ENCODE assay signal across 8 cellular contexts in the genomic region with DNA sequence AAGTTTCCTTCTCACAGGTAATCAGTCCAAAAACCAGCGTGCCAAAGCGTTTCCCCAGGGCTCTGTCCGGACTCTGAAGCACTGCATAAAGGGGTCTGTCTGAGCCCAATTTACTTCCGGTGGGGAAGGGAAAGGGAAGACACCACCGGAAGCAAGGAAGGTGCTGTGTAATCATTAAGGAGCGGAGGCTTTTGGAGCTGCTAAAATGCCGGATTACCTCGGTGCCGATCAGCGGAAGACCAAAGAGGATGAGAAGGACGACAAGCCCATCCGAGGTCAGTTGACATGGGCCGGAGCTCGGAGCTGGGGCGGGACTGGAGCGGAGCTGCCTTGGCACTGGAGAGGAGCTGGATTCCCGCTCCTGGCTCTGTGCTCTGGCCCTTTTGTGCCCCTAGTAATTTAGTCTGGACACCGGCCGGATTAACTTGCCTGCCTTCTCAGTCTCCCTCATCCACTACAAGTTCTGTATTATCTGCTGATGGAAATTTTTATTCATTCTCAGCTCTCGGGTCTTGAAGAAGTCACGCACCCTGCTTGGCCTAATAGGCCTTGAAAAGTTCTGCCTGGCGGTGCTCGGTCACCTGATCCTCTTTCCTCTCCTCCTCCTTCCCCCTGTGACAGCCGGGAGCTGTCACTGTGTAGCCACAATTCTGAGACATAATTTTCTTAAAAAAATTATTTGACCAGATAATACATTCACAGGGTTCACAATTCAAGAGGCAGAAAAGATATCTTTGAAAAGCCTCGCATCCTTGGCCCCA. TPM values are rescaled to one million over a fixed set of nuclear protein-coding genes. Genes with fewer than 3 reads are reported as not detected.
DNase-seq lines count a peak whose midpoint lies in the region; ATAC-seq, FAIRE-seq and TF ChIP-seq lines count a peak whose summit lies in the region.

A gene (plus strand): TSS at position 137 of the 761 bp plus-strand sequence. CDS start 69 bp downstream, at position 206.

- H3K9ac ChIP-seq in H1 (replicated peaks in 1 of 4; ENCODE audit: extremely low read depth in 1 of 4, low read depth in 3 of 4, low read length in 3 of 4) (peak within 1 kb of the TSS; percentile 84 to 99 (median 92)), mesenchymal stem cell (ENCODE audit: low read length) (peak within 1 kb of the TSS; percentile 96)

- H2BK120ac ChIP-seq in H1 (replicated peaks; ENCODE audit: low read depth, low read length) (no peak within 1 kb of the TSS), mesenchymal stem cell (ENCODE audit: low read depth, low read length) (no peak within 1 kb of the TSS)

- no peak within 1 kb of the TSS for H2BK20ac ChIP-seq in H1 (ENCODE audit: low read length)

- peak in 1 of 2 experiments; percentile 14; a peak in 1 of 3 replicates for TF ChIP-seq EP300 in H1 (IDR thresholded peaks at IDR 0.05; ENCODE audit: borderline replicate concordance in 1 of 2, low read depth in 2 of 2, low read length in 2 of 2)

- H4K8ac ChIP-seq in H1 (ENCODE audit: extremely low read depth, insufficient read depth, low read length) = 0 out of 2 replicates have a peak within 1 kb of the TSS, but pooled peaks have one; percentile 95
- peak within 1 kb of the TSS; percentile 97 for H4K8ac ChIP-seq in mesenchymal stem cell (ENCODE audit: low read length)

- H3K4me1 ChIP-seq in Caco-2 (peaks cover 25% of the 10 kb centered on the region; the same call in 1 of the 2 replicates), H1 (replicated peaks in 1 of 4; ENCODE audit: control insufficient read depth in 3 of 4, insufficient read depth in 4 of 4, low read length in 3 of 4) (peaks cover 0 to 8% (median 2%) of the 10 kb centered on the region in 4 experiments; a peak in 2 of 7 replicates), mesenchymal stem cell (ENCODE audit: control insufficient read depth, insufficient read depth, low read depth, low read length) (peaks cover 7% of the 10 kb centered on the region)

- peaks cover 32 to 73% of the 10 kb centered on the region in 2 experiments for H3K79me2 ChIP-seq in H1 (ENCODE audit: control insufficient read depth in 1 of 2, insufficient read depth in 2 of 2, low read length in 2 of 2)

- H2BK15ac ChIP-seq in H1 (ENCODE audit: low read length) (no peak within 1 kb of the TSS), mesenchymal stem cell (ENCODE audit: low read depth, poor library complexity, severe bottlenecking) (peak within 1 kb of the TSS; percentile 36)

- H3K27me3 ChIP-seq in Caco-2 (replicated peaks; ENCODE audit: control insufficient read depth, insufficient read depth, low read length) (no peaks in the 10 kb centered on the region), H1 (replicated peaks in 1 of 4; ENCODE audit: control insufficient read depth in 3 of 4, extremely low read depth in 1 of 4, insufficient read depth in 3 of 4, low read length in 3 of 4) (no peaks in the 10 kb centered on the region), mesenchymal stem cell (ENCODE audit: control insufficient read depth in 1 of 2, insufficient read depth in 1 of 2, low read length in 2 of 2) (no peaks in the 10 kb centered on the region)

- H2BK5ac ChIP-seq in H1 (ENCODE audit: low read depth, low read length) (peak within 1 kb of the TSS; percentile 85), mesenchymal stem cell (ENCODE audit: low read depth, low read length, poor library complexity, severe bottlenecking) (no peak within 1 kb of the TSS)

- H4K5ac ChIP-seq in H1 (ENCODE audit: insufficient read length, low read depth, low read length) = peak within 1 kb of the TSS; percentile 80

- H3K56ac ChIP-seq in H1 (replicated peaks; ENCODE audit: insufficient read length, low read depth, low read length) = peak within 1 kb of the TSS; percentile 60

- peak within 1 kb of the TSS; percentile 24; the same call in 1 of the 2 replicates for H2AFZ ChIP-seq in H1 (ENCODE audit: low read length)
- peak within 1 kb of the TSS; percentile 60 for H2AFZ ChIP-seq in mesenchymal stem cell (ENCODE audit: low read depth, low read length)

- H3K14ac ChIP-seq in H1 (ENCODE audit: insufficient read length) (no peak within 1 kb of the TSS), mesenchymal stem cell (ENCODE audit: low read length in 2 of 2) (no peak within 1 kb of the TSS)

- H3K27me3 Mint-ChIP-seq in Caco-2 (ENCODE audit: insufficient read depth, unreplicated experiment) = no peaks in the 10 kb centered on the region

- peak; percentile 44 to 88 for TF ChIP-seq POLR2A in H1 (IDR thresholded peaks at IDR 0.05; ENCODE audit: control extremely low read depth in 1 of 2, low read depth in 2 of 2, low read length in 2 of 2)

- POLR2A ChIA-PET in Caco-2 (lab: Charles Lee) (no interaction called here), H1 (lab: Charles Lee; ENCODE audit: partially characterized antibody) (interaction anchor here (0.9 to 1.4 kb wide), 6 partner anchors 9 to 272 kb away, joined by 3 to 5 read pairs (median 4); a partner anchor contains a TSS)

- peaks cover 8% of the 10 kb centered on the region for H3K23me2 ChIP-seq in H1 (ENCODE audit: low read depth, low read length)

- intact Hi-C loops in Caco-2 (cut with micrococcal nuclease; ENCODE audit: unreplicated experiment) = no loop called here

- H3K4me3 ChIP-seq in Caco-2 (ENCODE audit: low read depth, low read length) (peak within 1 kb of the TSS; percentile 87), H1 (ENCODE audit: extremely low read depth in 1 of 4, insufficient read depth in 2 of 4, low read depth in 3 of 4, low read length in 4 of 4) (peak within 1 kb of the TSS; percentile 84 to 99 (median 96)), mesenchymal stem cell (ENCODE audit: insufficient read depth in 1 of 2, low read depth in 1 of 2, low read length in 2 of 2) (peak within 1 kb of the TSS; percentile 87 to 89)

- peak within 1 kb of the TSS; percentile 92 for H3K4me3 Mint-ChIP-seq in Caco-2 (ENCODE audit: unreplicated experiment)

- peaks cover 45% of the 10 kb centered on the region for H3K36me3 Mint-ChIP-seq in Caco-2 (ENCODE audit: insufficient read depth, unreplicated experiment)

- peaks cover 33% of the 10 kb centered on the region for H3K4me1 Mint-ChIP-seq in Caco-2 (ENCODE audit: low read depth, unreplicated experiment)

- no peaks in the 10 kb centered on the region for H3K9me3 ChIP-seq in Caco-2
- H3K9me3 ChIP-seq in H1 (ENCODE audit: insufficient read depth in 2 of 2, low read depth in 1 of 2, low read length in 1 of 2) = no peaks in the 10 kb centered on the region
- H3K9me3 ChIP-seq in mesenchymal stem cell (ENCODE audit: control insufficient read depth, low read length) = no peaks in the 10 kb centered on the region

- TSS peak; percentile 62 for BruUV-seq in Caco-2 (replicated peaks; lab: Mats Ljungman, UMichigan)

- H2BK12ac ChIP-seq in H1 (ENCODE audit: low read depth, low read length) (no peak within 1 kb of the TSS), mesenchymal stem cell (ENCODE audit: low read length in 2 of 2) (no peak within 1 kb of the TSS)

- H3K27ac ChIP-seq in H1 (ENCODE audit: low read depth, low read length) = peak within 1 kb of the TSS; percentile 81
- peak within 1 kb of the TSS; percentile 85 for H3K27ac ChIP-seq in mesenchymal stem cell (ENCODE audit: low read length, poor library complexity, severe bottlenecking)

- H3K36me3 ChIP-seq in Caco-2 (ENCODE audit: control insufficient read depth, insufficient read depth, low read length) = peaks cover 2% of the 10 kb centered on the region
- H3K36me3 ChIP-seq in H1 (ENCODE audit: control insufficient read depth in 2 of 4, insufficient read depth in 4 of 4, low read length in 3 of 4) = peaks cover 0 to 5% (median under 1%) of the 10 kb centered on the region in 4 experiments; a peak in 4 of 8 replicates
- H3K36me3 ChIP-seq in mesenchymal stem cell (ENCODE audit: control insufficient read depth in 1 of 2, insufficient read depth in 2 of 2, low read depth in 1 of 2, low read length in 2 of 2) = peaks cover 0 to 15% of the 10 kb centered on the region in 2 experiments

- TF ChIP-seq CTCF in Caco-2 (IDR thresholded peaks at IDR 0.05; ENCODE audit: insufficient read depth in 1 of 2, low read depth in 1 of 2, low read length in 1 of 2, severe bottlenecking in 1 of 2, unreplicated experiment in 1 of 2) = no peak
- no peak for TF ChIP-seq CTCF in H1 (IDR thresholded peaks at IDR 0.05; ENCODE audit: control extremely low read depth in 1 of 3, insufficient read depth in 1 of 3, low read depth in 1 of 3, low read length in 3 of 3)

- H3K4ac ChIP-seq in H1 (replicated peaks; ENCODE audit: insufficient read length, low read depth, low read length) (no peak within 1 kb of the TSS), mesenchymal stem cell (ENCODE audit: low read depth in 1 of 2, low read length in 2 of 2) (peak within 1 kb of the TSS; percentile 3 to 99)

- H3K79me1 ChIP-seq in H1 (ENCODE audit: low read depth, low read length) (peaks cover 8% of the 10 kb centered on the region; the same call in 1 of the 2 replicates), mesenchymal stem cell (replicated peaks; ENCODE audit: low read length, poor library complexity, severe bottlenecking) (peaks cover 1% of the 10 kb centered on the region)

- no peak for TF ChIP-seq RAD21 in H1 (IDR thresholded peaks at IDR 0.05 in 1 of 2, conservative IDR thresholded peaks at IDR 0.05 in 1 of 2; ENCODE audit: low read depth in 2 of 2, low read length in 2 of 2)

- no peak for FAIRE-seq in H1 (lab: Jason Lieb, UNC)

- H4K20me1 ChIP-seq in H1 (replicated peaks in 1 of 2; ENCODE audit: control insufficient read depth in 1 of 2, insufficient read depth in 2 of 2, low read length in 2 of 2) = peaks cover 2 to 5% of the 10 kb centered on the region in 2 experiments

- DNase-seq in Caco-2 = peak; percentile 88 to 89
- peak in 75 of 76 experiments; percentile 24 to 90 (median 74) for DNase-seq in HUDEP-2 (lab: John Stamatoyannopoulos, UW; ENCODE audit: unreplicated experiment in 76 of 76)
- peak; percentile 55 for DNase-seq in NOMO-1 treated with dmso at 0.1 percent for 144 hours (lab: John Stamatoyannopoulos, UW; ENCODE audit: unreplicated experiment)
- DNase-seq in activated CD8-positive, alpha-beta memory T cell treated with anti-CD3 and anti-CD28 coated beads for 48 hours (ENCODE audit: low read depth in 2 of 3, low spot score in 2 of 3) = peak; percentile 44 to 56 (median 44)
- peak; percentile 49 to 76 for DNase-seq in H1 (ENCODE audit: low read depth in 1 of 2, low spot score in 2 of 2)
- peak; percentile 95 for DNase-seq in mesenchymal stem cell
- DNase-seq in stimulated activated CD8-positive, alpha-beta memory T cell treated with anti-CD3 and anti-CD28 coated beads, Interleukin-12 subunit alpha, Interleukin-12 subunit beta, amount 100 ng/mL, for 24 hours (ENCODE audit: extremely low read depth) = peak; percentile 60

- 2% methylated on average over 25 of the region's 25 CpGs; no CpG with 5 or more reads in 1 of the 2 experiments for WGBS in H1 (ENCODE audit: extremely low coverage in 1 of 2, insufficient coverage in 1 of 2, insufficient read length in 1 of 2, insufficient replicate concordance in 2 of 2, low coverage in 1 of 2, low lambda C conversion rate in 2 of 2, missing lambda C conversion rate in 1 of 2), 2 experiments
- WGBS in mesenchymal stem cell = 2% methylated on average over 25 of the region's 25 CpGs

- H3K23ac ChIP-seq in H1 (ENCODE audit: insufficient read length) (no peak within 1 kb of the TSS), mesenchymal stem cell (ENCODE audit: low read length in 2 of 2) (no peak within 1 kb of the TSS)

- peak within 1 kb of the TSS; percentile 95 for H4K91ac ChIP-seq in H1 (replicated peaks; ENCODE audit: insufficient read length, low read length)
- H4K91ac ChIP-seq in mesenchymal stem cell (ENCODE audit: low read length) = peak within 1 kb of the TSS; percentile 83

- peak within 1 kb of the TSS; percentile 95 for H3K27ac Mint-ChIP-seq in Caco-2 (ENCODE audit: unreplicated experiment)

- H2AK5ac ChIP-seq in H1 (ENCODE audit: low read depth, low read length) = no peak within 1 kb of the TSS
- no peak within 1 kb of the TSS for H2AK5ac ChIP-seq in mesenchymal stem cell (ENCODE audit: low read length, severe bottlenecking)

- H3K4me2 ChIP-seq in H1 (ENCODE audit: insufficient read depth in 1 of 2, low read depth in 2 of 2, low read length in 2 of 2) (peak within 1 kb of the TSS; percentile 52 to 71), mesenchymal stem cell (ENCODE audit: low read length, poor library complexity, severe bottlenecking) (peak within 1 kb of the TSS; percentile 89)

- ATAC-seq in GM21390 (IDR thresholded peaks at IDR 0.05; ENCODE audit: unreplicated experiment) = peak; percentile 72

- no peaks in the 10 kb centered on the region for H3K9me3 Mint-ChIP-seq in Caco-2 (ENCODE audit: unreplicated experiment)

- peak within 1 kb of the TSS; percentile 81; the same call in 1 of the 2 replicates for H3K18ac ChIP-seq in H1 (ENCODE audit: extremely low read depth, low read length)
- H3K18ac ChIP-seq in mesenchymal stem cell (ENCODE audit: low read depth in 1 of 2, low read length in 2 of 2) = peak within 1 kb of the TSS; percentile 83 to 86

- CTCF ChIA-PET in Caco-2 (lab: Charles Lee) (interaction anchor here (0.6 kb wide), 3 partner anchors 206 to 1571 kb away, joined by 3 to 5 read pairs (median 4); a partner anchor contains a TSS), H1 (lab: Charles Lee; ENCODE audit: partially characterized antibody) (interaction anchor here (1.4 to 1.8 kb wide), 2 partner anchors 18 to 58 kb away, joined by 3 to 8 read pairs; no protein-coding TSS in a partner anchor)

RNA-seq across cellular contexts. Expression of the gene that starts here (rescaled TPM):
- 200 and 208 TPM in 2 replicates for total RNA-seq in Caco-2 (2022)
- 139 and 141 TPM in 2 replicates for total RNA-seq in H1 (2021; fragmentation: NEBNext Ultra II Directional; extraction: Animal tissue kit (Norgen Biotek cat#: 25700))
- polyA plus RNA-seq in H1 (2011; rRNA removed) = 50.5 and 80.9 TPM in 2 replicates
- 129 TPM for polyA plus RNA-seq in H1 (2011; cell fraction: cytosol; rRNA removed)
- polyA plus RNA-seq in H1 (2011; cell fraction: nucleus; rRNA removed) = 26.6 TPM
- polyA plus RNA-seq in H1 (2012, experiment 1 of 2) = 157 to 237 TPM (median 169 TPM) in 4 replicates
- polyA plus RNA-seq in H1 (2012, experiment 2 of 2) = 17.2 TPM
- 117 TPM for polyA plus RNA-seq in H1 (2013, experiment 1 of 2)
- 113 TPM for polyA plus RNA-seq in H1 (2013, experiment 2 of 2)
- polyA minus RNA-seq in H1 (2011; rRNA and poly(A)+ RNA removed) = 72.9 and 101 TPM in 2 replicates
- polyA minus RNA-seq in H1 (2011; cell fraction: cytosol; rRNA and poly(A)+ RNA removed) = 52.1 TPM
- polyA minus RNA-seq in H1 (2011; cell fraction: nucleus; rRNA and poly(A)+ RNA removed) = 45.0 TPM
- polyA plus RNA-seq in mesenchymal stem cell (2013, experiment 1 of 2) = 175 TPM
- polyA plus RNA-seq in mesenchymal stem cell (2013, experiment 2 of 2) = 179 TPM

Comparison
In these comparisons a context has a peak if more than half of its experiments do, and no peak if none do; other contexts are left out.
1. Peak in every context shown above with its lines: DNase-seq, ATAC-seq, H3K4me3 ChIP-seq and H3K27ac ChIP-seq.
2. DNase-seq: peak in every context shown above with its lines; median percentile 95 in mesenchymal stem cell; 88 in Caco-2; 74 in HUDEP-2; 62 in H1; 60 in stimulated activated CD8-positive, alpha-beta memory T cell treated with anti-CD3 and anti-CD28 coated beads, Interleukin-12 subunit alpha, Interleukin-12 subunit beta, amount 100 ng/mL, for 24 hours; 55 in NOMO-1 treated with dmso at 0.1 percent for 144 hours; 44 in activated CD8-positive, alpha-beta memory T cell treated with anti-CD3 and anti-CD28 coated beads for 48 hours.